In genomic region chr10:3467052-3467906, GRCh38 we compare ENCODE assay signal across 8 cellular contexts.
DNase-seq lines count a peak whose midpoint lies in the region; ATAC-seq, FAIRE-seq and TF ChIP-seq lines count a peak whose summit lies in the region.

No MANE protein-coding gene starts in this region.

- intact Hi-C loops in Right ventricle myocardium superior (cut with DNase I) = loop anchor here (10.0 kb wide), 1 partner anchor 308 kb away; no protein-coding TSS in a partner anchor

- ATAC-seq in Right ventricle myocardium superior (ENCODE audit: poor library complexity) = peak; percentile 69

- FAIRE-seq in GM19239 (lab: Jason Lieb, UNC) = no peak

- no peak for TF ChIP-seq CTCF in retinal pigment epithelial cell (conservative IDR thresholded peaks at IDR 0.05; ENCODE audit: low read depth, low read length)

- no peaks in the 10 kb centered on the region for H3K36me3 Mint-ChIP-seq in activated T-cell treated with anti-CD3 and anti-CD28 coated beads, Interleukin-2, amount 50 U/mL, for 24 hours (ENCODE audit: low read depth)

- peaks cover 6% of the 10 kb centered on the region for H3K27me3 Mint-ChIP-seq in activated T-cell treated with anti-CD3 and anti-CD28 coated beads, Interleukin-2, amount 50 U/mL, for 24 hours

- DNase-seq in activated T-cell treated with anti-CD3 and anti-CD28 coated beads, Interleukin-2, amount 50 U/mL, for 24 hours = no peak
- DNase-seq in activated T-cell treated with anti-CD3 and anti-CD28 coated beads for 4 hours = no peak
- DNase-seq in activated T-cell treated with anti-CD3 and anti-CD28 coated beads, Interleukin-2, amount 50 U/mL, for 48 hours = peak; percentile 38 to 50
- peak; percentile 89 for DNase-seq in Right ventricle myocardium superior
- DNase-seq in retinal pigment epithelial cell (ENCODE audit: low read depth) = peak; percentile 93
- DNase-seq in GM19239 (ENCODE audit: insufficient read length, low spot score) = no peak
- no peak for DNase-seq in NCI-H1092 (lab: John Stamatoyannopoulos, UW)
- DNase-seq in AML-193 (lab: John Stamatoyannopoulos, UW) = no peak

- peak overlapping the region; percentile 50 for H3K4me3 Mint-ChIP-seq in activated T-cell treated with anti-CD3 and anti-CD28 coated beads, Interleukin-2, amount 50 U/mL, for 24 hours

- H3K27ac Mint-ChIP-seq in activated T-cell treated with anti-CD3 and anti-CD28 coated beads, Interleukin-2, amount 50 U/mL, for 24 hours = peak overlapping the region; percentile 72

- no peak overlapping the region for H3K4me3 ChIP-seq in retinal pigment epithelial cell (ENCODE audit: low read length)

- no peaks in the 10 kb centered on the region for H3K9me3 Mint-ChIP-seq in activated T-cell treated with anti-CD3 and anti-CD28 coated beads, Interleukin-2, amount 50 U/mL, for 24 hours

- H3K4me1 Mint-ChIP-seq in activated T-cell treated with anti-CD3 and anti-CD28 coated beads, Interleukin-2, amount 50 U/mL, for 24 hours (ENCODE audit: low read depth) = peaks cover 39% of the 10 kb centered on the region

Comparison
In these comparisons a context has a peak if more than half of its experiments do, and no peak if none do; other contexts are left out.
1. DNase-seq: peak in activated T-cell treated with anti-CD3 and anti-CD28 coated beads, Interleukin-2, amount 50 U/mL, for 48 hours (2 of 2), Right ventricle myocardium superior (single experiment) and retinal pigment epithelial cell (single experiment); none in activated T-cell treated with anti-CD3 and anti-CD28 coated beads, Interleukin-2, amount 50 U/mL, for 24 hours (single experiment), activated T-cell treated with anti-CD3 and anti-CD28 coated beads for 4 hours (single experiment), GM19239 (single experiment), NCI-H1092 (single experiment) and AML-193 (0 of 2).